Comparison of ENCODE assay signal across 35 cellular contexts in the genomic region with DNA sequence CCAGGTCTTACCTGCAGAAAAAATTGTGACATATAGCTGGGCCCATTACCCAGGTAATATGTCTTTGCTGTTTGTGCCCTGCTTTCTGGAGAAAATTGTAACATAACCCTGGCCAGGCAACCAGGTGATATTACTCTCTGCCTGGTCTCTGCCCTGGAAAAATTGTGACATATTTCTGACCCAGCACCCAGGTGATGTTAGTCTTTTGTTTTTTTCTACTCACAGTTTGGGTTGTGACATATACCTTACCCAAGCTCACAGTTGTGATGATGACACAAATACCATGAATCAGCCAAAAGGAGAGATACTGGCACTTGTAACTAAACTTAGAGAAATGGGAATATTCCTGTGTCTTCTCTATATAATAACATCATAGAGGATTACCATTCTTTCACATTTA.
"Had no signal": no experiment of that assay in that cellular context is flagged by ENCODE, and none has a peak within 500 bp of the region (broad histone marks: within the 10 kb centered on the region; RNA-seq: fewer than 3 reads in every experiment).

No MANE protein-coding gene starts in this region.

- H3K27me3 ChIP-seq: MG63 had no signal

- DNase-seq: Karpas-422, Kasumi-1, MG63, MM.1S, MV-4-11, NCI-H1048, NCI-H1092, NCI-H1092 treated with DMSO at 0.1 percent for 48 hours, NCI-H1105, NCI-H1105 treated with DMSO at 0.1 percent for 48 hours, NCI-H1417, NCI-H1417 treated with DMSO at 0.1 percent for 48 hours, NCI-H1436, NCI-H1436 treated with DMSO at 0.1 percent for 48 hours, NCI-H146, NCI-H1694, NCI-H1694 treated with DMSO at 0.1 percent for 48 hours, NCI-H187, NCI-H187 treated with DMSO at 0.1 percent for 48 hours, NCI-H1930, NCI-H2029, NCI-H2029 treated with DMSO at 0.1 percent for 48 hours, NCI-H2081, NCI-H2081 treated with DMSO at 0.1 percent for 48 hours, NCI-H2107, NCI-H2171, NCI-H2171 treated with DMSO at 0.1 percent for 48 hours, NCI-H2227 treated with DMSO at 0.1 percent for 48 hours, NCI-H226, NCI-H345, NCI-H446, NCI-H446 treated with DMSO at 0.1 percent for 48 hours, NCI-H510A, NCI-H510A treated with DMSO at 0.1 percent for 48 hours had no signal

- H3K27ac ChIP-seq: KMS-11 had no signal

- H3K9me3 ChIP-seq: MG63 had no signal

- H3K36me3 ChIP-seq: MG63 had no signal

- H3K4me3 ChIP-seq: MG63 had no signal

- H3K4me2 ChIP-seq: KMS-11 had no signal

- H3K9ac ChIP-seq: KMS-11 had no signal
